ENCODE assay signal across 20 cellular contexts in the genomic region with DNA sequence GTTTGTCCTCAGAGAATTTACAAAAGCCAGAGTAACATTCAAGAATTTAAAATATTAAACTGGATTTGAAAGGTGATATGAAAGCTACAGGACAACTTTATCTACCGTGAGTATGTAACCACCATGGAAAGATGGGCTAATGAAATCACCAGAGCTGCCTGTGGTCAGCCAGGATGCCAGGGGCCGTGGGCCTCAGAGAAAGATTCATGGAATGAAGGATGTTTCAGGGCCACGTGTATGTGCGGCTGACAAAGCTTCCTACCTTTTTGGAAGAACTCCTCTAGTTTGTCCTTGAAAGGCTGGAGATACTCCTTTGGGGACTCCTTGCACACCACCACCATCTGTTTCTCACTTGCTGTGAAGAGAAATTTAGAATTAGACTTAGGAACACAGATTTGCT.
A peak's percentile ranks its signal among the peaks of the same experiment; 100 is the strongest.
DNase-seq lines count a peak whose midpoint lies in the region; ATAC-seq, FAIRE-seq and TF ChIP-seq lines count a peak whose summit lies in the region.
"Had no signal": no experiment of that assay in that cellular context is flagged by ENCODE, and none has a peak within 500 bp of the region (broad histone marks: within the 10 kb centered on the region; RNA-seq: fewer than 3 reads in every experiment).

No MANE protein-coding gene starts in this region.

- no peaks in the 10 kb centered on the region for H3K36me3 Mint-ChIP-seq in stimulated activated memory B cell treated with anti-CD40 and anti-IgM and Interleukin-4, amounts not matched to agents 10 μg/mL and 1 μg/mL and 100 μg/mL, for 72 hours
- no peaks in the 10 kb centered on the region for H3K36me3 Mint-ChIP-seq in endothelial cell (ENCODE audit: low read depth, unreplicated experiment)
- H3K36me3 Mint-ChIP-seq: naive B cell had no signal

- POLR2A ChIA-PET in endothelial cell of umbilical vein (lab: Charles Lee): no interaction called here

- H3K23ac ChIP-seq in trophoblast cell (ENCODE audit: low read length): no peak overlapping the region

- H3K4me2 ChIP-seq in endothelial cell of umbilical vein (ENCODE audit: insufficient read depth, low read length) (peak overlapping the region; percentile 66), trophoblast cell (ENCODE audit: low read length) (no peak overlapping the region)

- FAIRE-seq in endothelial cell of umbilical vein (lab: Jason Lieb, UNC): no peak

- no peaks in the 10 kb centered on the region for H4K20me1 ChIP-seq in endothelial cell of umbilical vein (replicated peaks; ENCODE audit: control insufficient read depth, extremely low read depth, insufficient read depth, low read length)

- peak overlapping the region; percentile 47 for H3K4ac ChIP-seq in trophoblast cell (ENCODE audit: low read depth, low read length)

- intact Hi-C loops in endothelial cell of umbilical vein (cut with micrococcal nuclease): loop anchor here (1.0 to 5.0 kb wide), 4 partner anchors 24 to 194 kb away; no protein-coding TSS in a partner anchor

- CTCF ChIA-PET in endothelial cell of umbilical vein (lab: Charles Lee): interaction anchor here (1.0 to 7.7 kb wide), 5 partner anchors 13 to 194 kb away, joined by 3 to 62 read pairs (median 6); no protein-coding TSS in a partner anchor

- H3K36me3 ChIP-seq in endothelial cell of umbilical vein (ENCODE audit: control insufficient read depth in 2 of 2, extremely low read depth in 1 of 2, insufficient read depth in 2 of 2, low read length in 2 of 2): no peaks in the 10 kb centered on the region
- no peaks in the 10 kb centered on the region for H3K36me3 ChIP-seq in trophoblast cell (ENCODE audit: control insufficient read depth in 1 of 2, insufficient read depth in 2 of 2, low read length in 2 of 2)
- H3K36me3 ChIP-seq: WERI-Rb-1 had no signal

- peak overlapping the region; percentile 85 for H3K18ac ChIP-seq in trophoblast cell (ENCODE audit: low read length)

- no peak overlapping the region for H4K12ac ChIP-seq in trophoblast cell (ENCODE audit: low read depth, low read length)

- H3K14ac ChIP-seq in trophoblast cell (ENCODE audit: low read length): peak overlapping the region; percentile 88

- H2BK12ac ChIP-seq in trophoblast cell (ENCODE audit: low read length): peak overlapping the region; percentile 96

- no peak overlapping the region for H3K27ac Mint-ChIP-seq in stimulated activated memory B cell treated with anti-CD40 and anti-IgM and Interleukin-4, amounts not matched to agents 10 μg/mL and 1 μg/mL and 100 μg/mL, for 72 hours
- H3K27ac Mint-ChIP-seq in endothelial cell (ENCODE audit: unreplicated experiment): no peak overlapping the region
- H3K27ac Mint-ChIP-seq: naive B cell; stimulated activated naive CD8-positive, alpha-beta T cell treated with anti-CD3 and anti-CD28 coated beads, Interleukin-15, Interleukin-2, amounts not matched to agents 100 ng/mL and 50 ng/mL, for 24 hours had no signal

- peak overlapping the region; percentile 89 for H2AK5ac ChIP-seq in trophoblast cell (ENCODE audit: low read length)

- H3K27me3 ChIP-seq in endothelial cell of umbilical vein (ENCODE audit: control insufficient read depth in 2 of 2, insufficient read depth in 2 of 2, low read length in 2 of 2): no peaks in the 10 kb centered on the region
- H3K27me3 ChIP-seq in trophoblast cell (ENCODE audit: insufficient read depth, low read length): no peaks in the 10 kb centered on the region

- ATAC-seq in HG02885 (IDR thresholded peaks at IDR 0.05; ENCODE audit: poor library complexity, unreplicated experiment) (no peak), HG03108 (IDR thresholded peaks at IDR 0.05; ENCODE audit: unreplicated experiment) (no peak)
- no peak for ATAC-seq in stimulated activated memory B cell treated with anti-CD40 and anti-IgM and Interleukin-4, amounts not matched to agents 10 μg/mL and 1 μg/mL and 100 μg/mL, for 72 hours

- no peak for TF ChIP-seq POLR2A in endothelial cell of umbilical vein (IDR thresholded peaks at IDR 0.05; ENCODE audit: low read depth, low read length)

- H3K4me3 ChIP-seq in endothelial cell of umbilical vein (replicated peaks in 1 of 3; ENCODE audit: insufficient read depth in 1 of 3, low read depth in 1 of 3, low read length in 3 of 3) (no peak overlapping the region), trophoblast cell (ENCODE audit: low read depth, low read length) (no peak overlapping the region)

- H3K4me1 Mint-ChIP-seq in stimulated activated memory B cell treated with anti-CD40 and anti-IgM and Interleukin-4, amounts not matched to agents 10 μg/mL and 1 μg/mL and 100 μg/mL, for 72 hours: peaks cover 8% of the 10 kb centered on the region
- H3K4me1 Mint-ChIP-seq in endothelial cell (ENCODE audit: unreplicated experiment): no peaks in the 10 kb centered on the region

- no peaks in the 10 kb centered on the region for H3K9me3 Mint-ChIP-seq in stimulated activated memory B cell treated with anti-CD40 and anti-IgM and Interleukin-4, amounts not matched to agents 10 μg/mL and 1 μg/mL and 100 μg/mL, for 72 hours
- H3K9me3 Mint-ChIP-seq in endothelial cell (ENCODE audit: unreplicated experiment): no peaks in the 10 kb centered on the region
- H3K9me3 Mint-ChIP-seq: naive B cell; stimulated activated naive CD8-positive, alpha-beta T cell treated with anti-CD3 and anti-CD28 coated beads, Interleukin-15, Interleukin-2, amounts not matched to agents 100 ng/mL and 50 ng/mL, for 24 hours had no signal

- DNase-seq in EL (peak; percentile 73), RPMI7951 (ENCODE audit: low read depth) (peak; percentile 84), endothelial cell of umbilical vein (ENCODE audit: low read depth, low spot score) (no peak), trophoblast cell (peak; percentile 70 to 86), endothelial cell (ENCODE audit: low spot score) (no peak)
- DNase-seq: activated effector memory CD4-positive, alpha-beta T cell treated with anti-CD3 and anti-CD28 coated beads, Interleukin-2, amount 50 U/mL, for 16 hours; anterior cingulate cortex; Calu3; hypothalamus; Kasumi-1; naive B cell; NCI-H1694; NCI-H526; posterior cingulate gyrus; WERI-Rb-1 had no signal

- peaks cover 15% of the 10 kb centered on the region for H3K79me1 ChIP-seq in trophoblast cell (ENCODE audit: low read length)

- peak overlapping the region; percentile 68 for H2BK120ac ChIP-seq in trophoblast cell (ENCODE audit: insufficient read depth, low read length, poor library complexity)

- H3K9ac ChIP-seq in endothelial cell of umbilical vein (replicated peaks; ENCODE audit: extremely low read depth, insufficient read depth, low read length) (no peak overlapping the region), trophoblast cell (ENCODE audit: low read length) (no peak overlapping the region)

- H4K8ac ChIP-seq in trophoblast cell (ENCODE audit: low read depth, low read length): peak overlapping the region; percentile 70

- H3K9me1 ChIP-seq in endothelial cell of umbilical vein (replicated peaks; ENCODE audit: control insufficient read depth, extremely low read depth, insufficient read depth, low read length): no peaks in the 10 kb centered on the region

- no peak overlapping the region for H3K4me3 Mint-ChIP-seq in stimulated activated memory B cell treated with anti-CD40 and anti-IgM and Interleukin-4, amounts not matched to agents 10 μg/mL and 1 μg/mL and 100 μg/mL, for 72 hours
- no peak overlapping the region for H3K4me3 Mint-ChIP-seq in endothelial cell (ENCODE audit: unreplicated experiment)
- H3K4me3 Mint-ChIP-seq: naive B cell; stimulated activated naive CD8-positive, alpha-beta T cell treated with anti-CD3 and anti-CD28 coated beads, Interleukin-15, Interleukin-2, amounts not matched to agents 100 ng/mL and 50 ng/mL, for 24 hours had no signal

- H3K9me3 ChIP-seq in endothelial cell of umbilical vein (replicated peaks; ENCODE audit: control insufficient read depth, insufficient read depth, low read length): no peaks in the 10 kb centered on the region
- no peaks in the 10 kb centered on the region for H3K9me3 ChIP-seq in trophoblast cell (ENCODE audit: insufficient read depth, low read depth, low read length)

- peak overlapping the region; percentile 92 for H4K91ac ChIP-seq in trophoblast cell (ENCODE audit: low read depth, low read length)

- H3K79me2 ChIP-seq in endothelial cell of umbilical vein (ENCODE audit: control insufficient read depth, insufficient read depth, low read length) (no peaks in the 10 kb centered on the region), trophoblast cell (ENCODE audit: control insufficient read depth, insufficient read depth, low read length, poor library complexity) (no peaks in the 10 kb centered on the region)

- H2BK5ac ChIP-seq in trophoblast cell (ENCODE audit: low read depth, low read length, poor library complexity): peak overlapping the region; percentile 93

- no TSS peak for BruUV-seq in endothelial cell of umbilical vein (replicated peaks; lab: Mats Ljungman, UMichigan)

- no peak for TF ChIP-seq CTCF in endothelial cell of umbilical vein (IDR thresholded peaks at IDR 0.05; ENCODE audit: extremely low read depth in 1 of 2, insufficient read depth in 1 of 2, low read depth in 1 of 2, low read length in 2 of 2)
- TF ChIP-seq CTCF in endothelial cell (IDR thresholded peaks at IDR 0.05; ENCODE audit: unreplicated experiment): no peak

- dilution Hi-C loops in endothelial cell of umbilical vein (cut with MboI; ENCODE audit: extremely low pct_ligation_motif_present, low sequenced_read_pairs): no loop called here

- H2AFZ ChIP-seq in endothelial cell of umbilical vein (ENCODE audit: low read depth, low read length): peak overlapping the region; percentile 38
- no peak overlapping the region for H2AFZ ChIP-seq in trophoblast cell (ENCODE audit: insufficient read depth, low read length, poor library complexity)

- H3K27me3 Mint-ChIP-seq in stimulated activated memory B cell treated with anti-CD40 and anti-IgM and Interleukin-4, amounts not matched to agents 10 μg/mL and 1 μg/mL and 100 μg/mL, for 72 hours: no peaks in the 10 kb centered on the region
- no peaks in the 10 kb centered on the region for H3K27me3 Mint-ChIP-seq in endothelial cell (ENCODE audit: unreplicated experiment)
- H3K27me3 Mint-ChIP-seq: stimulated activated naive CD8-positive, alpha-beta T cell treated with anti-CD3 and anti-CD28 coated beads, Interleukin-15, Interleukin-2, amounts not matched to agents 100 ng/mL and 50 ng/mL, for 24 hours had no signal

- H3K27ac ChIP-seq in endothelial cell of umbilical vein (ENCODE audit: insufficient read depth, low read depth, low read length) (peak overlapping the region; percentile 85), trophoblast cell (ENCODE audit: low read depth, low read length) (peak overlapping the region; percentile 95)
- H3K27ac ChIP-seq: HL-60, WERI-Rb-1 had no signal

- WGBS in trophoblast cell (ENCODE audit: extremely low coverage, insufficient coverage, insufficient read length): no CpG with 5 or more reads among the region's 4 CpGs

- H3K4me1 ChIP-seq in endothelial cell of umbilical vein (ENCODE audit: control insufficient read depth, extremely low read depth, insufficient read depth, low read length): peaks cover 26% of the 10 kb centered on the region
- H3K4me1 ChIP-seq in trophoblast cell (ENCODE audit: control insufficient read depth in 1 of 2, insufficient read depth in 2 of 2, low read length in 2 of 2): peaks cover 10 to 14% of the 10 kb centered on the region in 2 experiments

TF ChIP-seq in endothelial cell of umbilical vein, 7 proteins besides CTCF, POLR2A, EP300 and RAD21 (continues in another document):
- TF ChIP-seq EZH2 (IDR thresholded peaks at IDR 0.05; ENCODE audit: borderline replicate concordance, low read depth, low read length, severe bottlenecking) (no peak), FOS (IDR thresholded peaks at IDR 0.05; ENCODE audit: borderline replicate concordance, insufficient read depth, low read length) (no peak)

Comparison
In these comparisons a context has a peak if more than half of its experiments do, and no peak if none do; other contexts are left out.
1. DNase-seq: peak in EL (single experiment), RPMI7951 (single experiment) and trophoblast cell (2 of 2); none in endothelial cell of umbilical vein (single experiment) and endothelial cell (single experiment).